In genomic region chr22:46525681-46526483, GRCh38 we compare ENCODE assay signal across 24 cellular contexts. TPM values are rescaled to one million over a fixed set of nuclear protein-coding genes. Genes with fewer than 3 reads are reported as not detected.
DNase-seq lines count a peak whose midpoint lies in the region; ATAC-seq, FAIRE-seq and TF ChIP-seq lines count a peak whose summit lies in the region.
"Had no signal": no experiment of that assay in that cellular context is flagged by ENCODE, and none has a peak within 500 bp of the region (broad histone marks: within the 10 kb centered on the region; RNA-seq: fewer than 3 reads in every experiment).

No MANE protein-coding gene starts in this region.

- H3K36me3 ChIP-seq in PC-3 (ENCODE audit: low read depth, low read length) (no peaks in the 10 kb centered on the region), lower lobe of right lung (no peaks in the 10 kb centered on the region), OCI-LY7 (ENCODE audit: insufficient read depth, low read length) (no peaks in the 10 kb centered on the region)
- H3K36me3 ChIP-seq: adrenal gland, heart left ventricle, tibial artery had no signal

- peak overlapping the region; percentile 83 for H2AFZ ChIP-seq in PC-3 (ENCODE audit: low read length)
- H2AFZ ChIP-seq in OCI-LY7 (ENCODE audit: low read length), result no peak overlapping the region

- no peak for TF ChIP-seq RAD21 in A549 (conservative IDR thresholded peaks at IDR 0.05 in 1 of 2, IDR thresholded peaks at IDR 0.05 in 1 of 2)

- WGBS in A549 (ENCODE audit: missing lambda C conversion rate), result 42% methylated on average over 14 of the region's 24 CpGs

- no peak for DNase-seq in A549 (ENCODE audit: low read depth in 1 of 2, low spot score in 1 of 2)
- DNase-seq in PC-3, result peak; percentile 59
- peak; percentile 55 for DNase-seq in epithelial cell of esophagus (ENCODE audit: low read depth)
- DNase-seq in lower lobe of right lung, result peak; percentile 70
- no peak for DNase-seq in OCI-LY7 (ENCODE audit: low spot score)
- DNase-seq in iPS-NIHi7 (ENCODE audit: extremely low spot score), result no peak
- DNase-seq: activated B cell treated with CpG ODN at 0.5 μM for 24 hours; activated naive CD4-positive, alpha-beta T cell treated with anti-CD3 and anti-CD28 coated beads for 36 hours; adrenal gland; CD8-positive, alpha-beta memory T cell; effector CD4-positive, alpha-beta T cell; foreskin fibroblast; GOT3; heart left ventricle; left cardiac atrium; NCI-H1105 treated with DMSO at 0.1 percent for 48 hours; NCI-H2029 treated with DMSO at 0.1 percent for 48 hours; NCI-H226; NCI-H748 treated with DMSO at 0.1 percent for 48 hours; T-helper 9 cell; tibial artery had no signal

- intact Hi-C loops in PC-3 (cut with micrococcal nuclease), result no loop called here
- intact Hi-C loops in lower lobe of right lung (cut with DNase I), result no loop called here
- intact Hi-C loops in OCI-LY7 (cut with micrococcal nuclease; ENCODE audit: unreplicated experiment), result no loop called here

- ATAC-seq in A549, result no peak
- ATAC-seq in PC-3, result peak; percentile 29
- peak; percentile 43 to 55 for ATAC-seq in lower lobe of right lung
- no peak for ATAC-seq in GM21447 (IDR thresholded peaks at IDR 0.05; ENCODE audit: unreplicated experiment)
- no peak for ATAC-seq in SK-N-SH treated with all-trans-retinoic acid at 6 μM for 48 hours
- ATAC-seq: heart left ventricle had no signal

- H3K27ac ChIP-seq in A549 (peak overlapping the region; percentile 91 to 99), PC-3 (ENCODE audit: low read length) (peak overlapping the region; percentile 83), lower lobe of right lung (no peak overlapping the region), OCI-LY7 (ENCODE audit: low read depth, low read length, poor library complexity, severe bottlenecking) (no peak overlapping the region)
- H3K27ac ChIP-seq: adrenal gland, heart left ventricle, tibial artery had no signal

- POLR2A ChIA-PET in A549 (lab: Yijun Ruan, JAX) (no interaction called here), PC-3 (lab: Charles Lee; ENCODE audit: unreplicated experiment) (no interaction called here), OCI-LY7 (lab: Charles Lee) (no interaction called here)

- H3K27me3 ChIP-seq in PC-3 (ENCODE audit: low read length) (no peaks in the 10 kb centered on the region), lower lobe of right lung (ENCODE audit: low read depth) (peaks cover 5% of the 10 kb centered on the region)

- no peaks in the 10 kb centered on the region for H4K20me1 ChIP-seq in PC-3 (ENCODE audit: low read length)
- H4K20me1 ChIP-seq in OCI-LY7 (ENCODE audit: insufficient read depth, low read length), result no peaks in the 10 kb centered on the region

- no peaks in the 10 kb centered on the region for H3F3A ChIP-seq in PC-3 (ENCODE audit: low read length, unreplicated experiment)

- no peak for TF ChIP-seq POLR2A in A549 (IDR thresholded peaks at IDR 0.05; ENCODE audit: low read length)

- H3K9me2 ChIP-seq in PC-3 (replicated peaks; ENCODE audit: low read length) (no peaks in the 10 kb centered on the region), OCI-LY7 (ENCODE audit: insufficient read depth, low read length) (no peaks in the 10 kb centered on the region)

- no peak overlapping the region for H3K4me3 ChIP-seq in A549
- H3K4me3 ChIP-seq in PC-3 (ENCODE audit: low read length), result peak overlapping the region; percentile 46; the same call in 1 of the 2 replicates
- H3K4me3 ChIP-seq in epithelial cell of esophagus (ENCODE audit: low read length), result no peak overlapping the region
- H3K4me3 ChIP-seq in lower lobe of right lung, result no peak overlapping the region
- H3K4me3 ChIP-seq in OCI-LY7 (ENCODE audit: low read depth, low read length, poor library complexity, severe bottlenecking), result no peak overlapping the region
- H3K4me3 ChIP-seq: adrenal gland, heart left ventricle, skin epidermis, tibial artery had no signal

- CTCF ChIA-PET in A549 (lab: Yijun Ruan, JAX), result interaction anchor here (1.1 to 5.7 kb wide), 3 partner anchors 16 to 170 kb away, joined by 3 to 25 read pairs (median 19); no protein-coding TSS in a partner anchor
- CTCF ChIA-PET in PC-3 (lab: Charles Lee), result no interaction called here
- CTCF ChIA-PET in OCI-LY7 (lab: Charles Lee; ENCODE audit: unreplicated experiment), result no interaction called here

- BruUV-seq in PC-3 (replicated peaks; lab: Mats Ljungman, UMichigan) (no TSS peak), OCI-LY7 (replicated peaks; lab: Mats Ljungman, UMichigan) (no TSS peak)

- FAIRE-seq in A549 (lab: Jason Lieb, UNC), result no peak

- H3K79me2 ChIP-seq in PC-3 (ENCODE audit: low read length), result peaks cover 47% of the 10 kb centered on the region
- H3K79me2 ChIP-seq in OCI-LY7 (ENCODE audit: insufficient read depth, low read depth, low read length), result no peaks in the 10 kb centered on the region

- H3K9me3 ChIP-seq in A549 (no peaks in the 10 kb centered on the region), PC-3 (ENCODE audit: low read length) (no peaks in the 10 kb centered on the region), lower lobe of right lung (no peaks in the 10 kb centered on the region), OCI-LY7 (ENCODE audit: low read length) (no peaks in the 10 kb centered on the region)
- H3K9me3 ChIP-seq: adrenal gland, heart left ventricle, tibial artery had no signal

- peak overlapping the region; percentile 77 for H3K4me2 ChIP-seq in A549
- peak overlapping the region; percentile 88 for H3K4me2 ChIP-seq in PC-3 (ENCODE audit: low read length)
- no peak overlapping the region for H3K4me2 ChIP-seq in OCI-LY7 (ENCODE audit: low read length)

- TF ChIP-seq CTCF in A549 (IDR thresholded peaks at IDR 0.05), result no peak
- TF ChIP-seq CTCF in PC-3 (conservative IDR thresholded peaks at IDR 0.05; ENCODE audit: low read depth, low read length), result no peak
- no peak for TF ChIP-seq CTCF in epithelial cell of esophagus (IDR thresholded peaks at IDR 0.05; ENCODE audit: insufficient read depth, low read depth, low read length, missing control alignments)
- TF ChIP-seq CTCF in lower lobe of right lung (IDR thresholded peaks at IDR 0.05), result no peak
- TF ChIP-seq CTCF in OCI-LY7 (conservative IDR thresholded peaks at IDR 0.05; ENCODE audit: low read length), result no peak

- H3K4me1 ChIP-seq in A549 (peaks cover 76% of the 10 kb centered on the region), PC-3 (ENCODE audit: insufficient read depth, low read length) (peaks cover 33% of the 10 kb centered on the region), lower lobe of right lung (peaks cover 28% of the 10 kb centered on the region), OCI-LY7 (ENCODE audit: insufficient read depth, low read length, poor library complexity, severe bottlenecking) (no peaks in the 10 kb centered on the region)
- H3K4me1 ChIP-seq: heart left ventricle had no signal

- peak overlapping the region; percentile 65 for H3K9ac ChIP-seq in PC-3 (ENCODE audit: low read length)

- TF ChIP-seq EP300 in A549 (IDR thresholded peaks at IDR 0.05), result no peak

TF ChIP-seq in A549, 52 proteins besides CTCF, POLR2A, EP300 and RAD21:
- no peak for TF ChIP-seq FOSL2 (IDR thresholded peaks at IDR 0.05)
- peak; percentile 16; the same call in 1 of the 2 replicates for TF ChIP-seq FOSL2 (CRISPR knock-in tag; IDR thresholded peaks at IDR 0.05)
- TF ChIP-seq E2F6 (IDR thresholded peaks at IDR 0.05; ENCODE audit: borderline replicate concordance, low read depth), result 0 out of 2 replicates have a peak, but pooled peaks have one; percentile 33
- TF ChIP-seq RFX5 (IDR thresholded peaks at IDR 0.05), result no peak

TF ChIP-seq in SK-N-SH treated with all-trans-retinoic acid at 6 μM for 48 hours, 23 proteins besides CTCF, POLR2A, EP300 and RAD21:
- TF ChIP-seq PPARA (CRISPR knock-in tag; IDR thresholded peaks at IDR 0.05; ENCODE audit: borderline replicate concordance) (no peak), CREB5 (CRISPR knock-in tag; IDR thresholded peaks at IDR 0.05; ENCODE audit: low read depth) (no peak), RARB (CRISPR knock-in tag; IDR thresholded peaks at IDR 0.05) (no peak), ZFP30 (CRISPR knock-in tag; IDR thresholded peaks at IDR 0.05) (no peak), CSRNP3 (CRISPR knock-in tag; IDR thresholded peaks at IDR 0.05) (no peak)

RNA-seq across cellular contexts. Expression of gene CELSR1, which starts 11.5 kb away (rescaled TPM):
- polyA plus RNA-seq in A549 (2011; rRNA removed) (15.3 and 19.4 TPM in 2 replicates), A549 (2017; fragmentation: RNase III; extraction: RNeasy Plus Mini Kit Qiagen cat#74134 plus additional on column Dnase treatment) (26.9 to 31.8 TPM (median 28.4 TPM) in 3 replicates)
- polyA plus RNA-seq in A549 (2012; cell fraction: cytosol; rRNA removed), result 28.6 and 34.3 TPM in 2 replicates
- polyA plus RNA-seq in A549 (2012; cell fraction: nucleus; rRNA removed), result 65.9 and 84.5 TPM in 2 replicates
- 40.5 and 50.8 TPM in 2 replicates for polyA minus RNA-seq in A549 (2011; rRNA and poly(A)+ RNA removed)
- total RNA-seq in PC-3 (2014; rRNA removed) (14.2 and 19.3 TPM in 2 replicates), lower lobe of right lung (51.8 TPM), OCI-LY7 (2022) (3.7 and 4.9 TPM in 2 replicates)
- total RNA-seq in OCI-LY7 (2014; rRNA removed; shearing (Covaris generic)), result 3.9 and 5.2 TPM in 2 replicates

Comparison
In these comparisons a context has a peak if more than half of its experiments do, and no peak if none do; other contexts are left out.
1. ATAC-seq: peak in PC-3 (single experiment) and lower lobe of right lung (2 of 2); none in A549 (0 of 2), GM21447 (single experiment) and SK-N-SH treated with all-trans-retinoic acid at 6 μM for 48 hours (single experiment).
2. DNase-seq: peak in PC-3 (single experiment), epithelial cell of esophagus (single experiment) and lower lobe of right lung (single experiment); none in A549 (0 of 2), OCI-LY7 (single experiment) and iPS-NIHi7 (single experiment).
3. H3K27ac ChIP-seq: peak in A549 (2 of 2) and PC-3 (single experiment); none in lower lobe of right lung (single experiment) and OCI-LY7 (single experiment).